ENCODE assay signal across 20 cellular contexts in the genomic region with DNA sequence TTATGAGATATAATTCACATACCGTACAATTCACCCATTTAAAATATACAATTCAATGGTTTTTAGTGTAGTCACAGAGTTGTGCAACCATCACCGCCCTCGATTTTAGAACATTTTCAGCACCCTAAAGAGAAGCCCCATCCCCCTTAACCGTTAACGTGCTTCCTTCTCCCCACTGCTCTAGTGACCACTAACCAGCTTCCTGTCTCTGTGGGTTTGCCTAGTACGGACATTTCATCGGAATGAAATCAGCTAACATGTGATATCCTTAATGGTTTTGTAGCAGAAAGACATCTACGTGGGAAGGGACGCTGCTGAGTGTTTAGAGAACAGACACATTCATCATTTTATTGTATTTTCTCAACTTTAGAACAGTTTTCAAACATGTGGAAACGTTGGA.
DNase-seq lines count a peak whose midpoint lies in the region; ATAC-seq and TF ChIP-seq lines count a peak whose summit lies in the region.
"Had no signal": no experiment of that assay in that cellular context is flagged by ENCODE, and none has a peak within 500 bp of the region (broad histone marks: within the 10 kb centered on the region; RNA-seq: fewer than 3 reads in every experiment).

No MANE protein-coding gene starts in this region.

- peak overlapping the region; percentile 4 for H3K4me2 ChIP-seq in osteoblast (ENCODE audit: insufficient read depth, low read length)
- H3K4me2 ChIP-seq in OCI-LY7 (ENCODE audit: low read length) = no peak overlapping the region
- H3K4me2 ChIP-seq: smooth muscle cell had no signal

- no peaks in the 10 kb centered on the region for H3K36me3 Mint-ChIP-seq in activated CD4-positive, alpha-beta T cell treated with anti-CD3 and anti-CD28 coated beads, Interleukin-2, amount 10 ng/mL, durations not matched to agents 24 days and 14 days (ENCODE audit: low read depth)

- peak; percentile 57 for DNase-seq in activated CD4-positive, alpha-beta T cell treated with anti-CD3 and anti-CD28 coated beads, Interleukin-2, amount 10 ng/mL, durations not matched to agents 24 days and 14 days
- no peak for DNase-seq in activated CD4-positive, alpha-beta T cell treated with anti-CD3 and anti-CD28 coated beads for 1 hour
- peak; percentile 88 to 93 for DNase-seq in NOMO-1 (lab: John Stamatoyannopoulos, UW; ENCODE audit: unreplicated experiment in 2 of 2)
- peak; percentile 3 to 35 for DNase-seq in cardiac fibroblast (ENCODE audit: low read depth in 2 of 2)
- peak; percentile 83 for DNase-seq in osteoblast (ENCODE audit: insufficient read length, low spot score, missing footprints)
- DNase-seq in OCI-LY7 (ENCODE audit: low spot score) = no peak
- DNase-seq in NCI-H82 treated with DMSO at 0.1 percent for 48 hours (lab: John Stamatoyannopoulos, UW; ENCODE audit: unreplicated experiment) = no peak
- DNase-seq: 8988T; activated CD4-positive, alpha-beta T cell treated with anti-CD3 and anti-CD28 coated beads, Interleukin-2, amount 50 U/mL, for 1 hour; activated naive CD4-positive, alpha-beta T cell; caudate nucleus; hippocampal formation; left ventricle myocardium superior; NCI-H1930; NCI-H82; SW 1271 had no signal

- peaks cover 2% of the 10 kb centered on the region for H3K4me1 ChIP-seq in osteoblast (ENCODE audit: insufficient read depth, low read length)
- H3K4me1 ChIP-seq in OCI-LY7 (ENCODE audit: insufficient read depth, low read length, poor library complexity, severe bottlenecking) = no peaks in the 10 kb centered on the region

- H2AFZ ChIP-seq in osteoblast (ENCODE audit: low read length) (no peak overlapping the region), OCI-LY7 (ENCODE audit: low read length) (no peak overlapping the region)

- H4K20me1 ChIP-seq in osteoblast (ENCODE audit: insufficient read depth, low read length) = no peaks in the 10 kb centered on the region
- no peaks in the 10 kb centered on the region for H4K20me1 ChIP-seq in OCI-LY7 (ENCODE audit: insufficient read depth, low read length)

- no peak for ATAC-seq in HG03571 (IDR thresholded peaks at IDR 0.05; ENCODE audit: unreplicated experiment)
- ATAC-seq: left ventricle myocardium superior had no signal

- H3K36me3 ChIP-seq in osteoblast (ENCODE audit: insufficient read depth, low read length) (no peaks in the 10 kb centered on the region), OCI-LY7 (ENCODE audit: insufficient read depth, low read length) (no peaks in the 10 kb centered on the region)
- H3K36me3 ChIP-seq: neutrophil, thoracic aorta had no signal

- no peaks in the 10 kb centered on the region for H3K9me2 ChIP-seq in OCI-LY7 (ENCODE audit: insufficient read depth, low read length)

- POLR2A ChIA-PET in OCI-LY7 (lab: Charles Lee) = no interaction called here

- no peak overlapping the region for H3K27ac Mint-ChIP-seq in activated CD4-positive, alpha-beta T cell treated with anti-CD3 and anti-CD28 coated beads, Interleukin-2, amount 10 ng/mL, durations not matched to agents 24 days and 14 days

- H3K4me3 Mint-ChIP-seq in activated CD4-positive, alpha-beta T cell treated with anti-CD3 and anti-CD28 coated beads, Interleukin-2, amount 10 ng/mL, durations not matched to agents 24 days and 14 days = no peak overlapping the region

- no peaks in the 10 kb centered on the region for H3K79me2 ChIP-seq in osteoblast (ENCODE audit: insufficient read depth, low read length)
- no peaks in the 10 kb centered on the region for H3K79me2 ChIP-seq in OCI-LY7 (ENCODE audit: insufficient read depth, low read depth, low read length)

- CTCF ChIA-PET in OCI-LY7 (lab: Charles Lee; ENCODE audit: unreplicated experiment) = no interaction called here

- no TSS peak for BruUV-seq in OCI-LY7 (replicated peaks; lab: Mats Ljungman, UMichigan)

- no peaks in the 10 kb centered on the region for H3K27me3 ChIP-seq in osteoblast (ENCODE audit: insufficient read depth, low read length)
- H3K27me3 ChIP-seq: neutrophil had no signal

- no peak for TF ChIP-seq CTCF in cardiac fibroblast (IDR thresholded peaks at IDR 0.05; ENCODE audit: low read depth, low read length)
- no peak for TF ChIP-seq CTCF in osteoblast (IDR thresholded peaks at IDR 0.05; ENCODE audit: extremely low read depth, low read depth, low read length)
- TF ChIP-seq CTCF in OCI-LY7 (conservative IDR thresholded peaks at IDR 0.05; ENCODE audit: low read length) = no peak

- intact Hi-C loops in activated CD4-positive, alpha-beta T cell treated with anti-CD3 and anti-CD28 coated beads, Interleukin-2, amount 10 ng/mL, durations not matched to agents 24 days and 14 days (cut with micrococcal nuclease) = no loop called here
- intact Hi-C loops in OCI-LY7 (cut with micrococcal nuclease; ENCODE audit: unreplicated experiment) = no loop called here

- peak overlapping the region; percentile 18 for H3K27ac ChIP-seq in osteoblast (ENCODE audit: low read depth, low read length)
- H3K27ac ChIP-seq in OCI-LY7 (ENCODE audit: low read depth, low read length, poor library complexity, severe bottlenecking) = no peak overlapping the region
- H3K27ac ChIP-seq: neutrophil, thoracic aorta had no signal

- peaks cover 16% of the 10 kb centered on the region for H3K9me3 Mint-ChIP-seq in activated CD4-positive, alpha-beta T cell treated with anti-CD3 and anti-CD28 coated beads, Interleukin-2, amount 10 ng/mL, durations not matched to agents 24 days and 14 days

- no peaks in the 10 kb centered on the region for H3K9me3 ChIP-seq in osteoblast (ENCODE audit: low read depth, low read length)
- H3K9me3 ChIP-seq in OCI-LY7 (ENCODE audit: low read length) = no peaks in the 10 kb centered on the region
- H3K9me3 ChIP-seq: neutrophil, thoracic aorta had no signal

- H3K27me3 Mint-ChIP-seq in activated CD4-positive, alpha-beta T cell treated with anti-CD3 and anti-CD28 coated beads, Interleukin-2, amount 10 ng/mL, durations not matched to agents 24 days and 14 days = no peaks in the 10 kb centered on the region

- no peak overlapping the region for H3K4me3 ChIP-seq in cardiac fibroblast (replicated peaks in 1 of 2; ENCODE audit: low read depth in 2 of 2, low read length in 2 of 2)
- no peak overlapping the region for H3K4me3 ChIP-seq in osteoblast (ENCODE audit: insufficient read depth, low read length)
- H3K4me3 ChIP-seq in OCI-LY7 (ENCODE audit: low read depth, low read length, poor library complexity, severe bottlenecking) = no peak overlapping the region
- H3K4me3 ChIP-seq: smooth muscle cell, thoracic aorta had no signal

- H3K4me1 Mint-ChIP-seq in activated CD4-positive, alpha-beta T cell treated with anti-CD3 and anti-CD28 coated beads, Interleukin-2, amount 10 ng/mL, durations not matched to agents 24 days and 14 days = peaks cover 4% of the 10 kb centered on the region

Comparison
In these comparisons a context has a peak if more than half of its experiments do, and no peak if none do; other contexts are left out.
1. DNase-seq: peak in activated CD4-positive, alpha-beta T cell treated with anti-CD3 and anti-CD28 coated beads, Interleukin-2, amount 10 ng/mL, durations not matched to agents 24 days and 14 days (single experiment), NOMO-1 (2 of 2), cardiac fibroblast (2 of 2) and osteoblast (single experiment); none in activated CD4-positive, alpha-beta T cell treated with anti-CD3 and anti-CD28 coated beads for 1 hour (single experiment), OCI-LY7 (single experiment) and NCI-H82 treated with DMSO at 0.1 percent for 48 hours (single experiment).